Comparison of ENCODE assay signal across 15 cellular contexts in the genomic region with DNA sequence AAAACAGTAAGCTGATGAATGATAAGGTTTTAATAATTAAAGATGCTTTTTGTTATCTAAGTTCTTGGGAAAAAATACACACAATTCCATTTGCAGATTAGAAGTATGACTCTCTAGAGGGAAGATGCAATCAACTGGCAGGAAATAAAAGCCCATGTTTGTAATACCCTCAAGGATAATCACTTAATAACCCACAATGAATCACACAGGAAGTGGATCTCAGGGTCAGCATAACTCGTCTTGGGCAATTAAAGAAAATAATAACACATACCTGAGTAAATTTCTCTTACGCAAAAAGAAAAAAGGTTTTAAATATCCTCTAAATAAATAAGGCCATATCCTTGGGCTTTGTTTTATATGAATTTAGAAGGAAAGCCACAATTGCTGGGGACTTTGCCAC. TPM values are rescaled to one million over a fixed set of nuclear protein-coding genes. Genes with fewer than 3 reads are reported as not detected.
DNase-seq lines count a peak whose midpoint lies in the region; ATAC-seq and TF ChIP-seq lines count a peak whose summit lies in the region.
"Had no signal": no experiment of that assay in that cellular context is flagged by ENCODE, and none has a peak within 500 bp of the region (broad histone marks: within the 10 kb centered on the region; RNA-seq: fewer than 3 reads in every experiment).

No MANE protein-coding gene starts in this region.

- H3K79me2 ChIP-seq in ACC112 (ENCODE audit: control insufficient read depth, insufficient read depth, low read length, unreplicated experiment) (no peaks in the 10 kb centered on the region), fibroblast of lung (ENCODE audit: control insufficient read depth, insufficient read depth, low read length) (no peaks in the 10 kb centered on the region)

- H3K27me3 Mint-ChIP-seq in endothelial cell (ENCODE audit: unreplicated experiment), result no peaks in the 10 kb centered on the region

- H4K20me1 ChIP-seq in fibroblast of lung (ENCODE audit: control insufficient read depth, extremely low read depth, insufficient read depth, low read length), result no peaks in the 10 kb centered on the region

- H3K27me3 ChIP-seq in ACC112 (ENCODE audit: insufficient read depth, low read length), result no peaks in the 10 kb centered on the region
- H3K27me3 ChIP-seq in RWPE2 (ENCODE audit: insufficient read depth, poor library complexity, severe bottlenecking), result no peaks in the 10 kb centered on the region
- H3K27me3 ChIP-seq in fibroblast of lung (ENCODE audit: control insufficient read depth, insufficient read depth, low read length), result no peaks in the 10 kb centered on the region

- no peaks in the 10 kb centered on the region for H3K4me1 Mint-ChIP-seq in endothelial cell (ENCODE audit: unreplicated experiment)
- H3K4me1 Mint-ChIP-seq: activated CD4-positive, alpha-beta T cell treated with anti-CD3 and anti-CD28 coated beads, Interleukin-2, amount 10 ng/mL, durations not matched to agents 24 days and 14 days; naive thymus-derived CD4-positive, alpha-beta T cell had no signal

- ATAC-seq in RWPE2 (ENCODE audit: low read depth) (peak; percentile 98), GM18520 (IDR thresholded peaks at IDR 0.05; ENCODE audit: unreplicated experiment) (no peak)
- ATAC-seq: naive thymus-derived CD4-positive, alpha-beta T cell had no signal

- DNase-seq in HCEC 1CT (peak; percentile 91), RWPE2 (ENCODE audit: low spot score) (no peak), fibroblast of lung (ENCODE audit: low read depth in 2 of 2) (peak; percentile 70 to 88), endothelial cell (ENCODE audit: low spot score) (no peak), NAMALWA (ENCODE audit: low spot score) (no peak), Ammon's horn (ENCODE audit: low spot score) (no peak)
- DNase-seq: activated CD4-positive, alpha-beta T cell treated with anti-CD3 and anti-CD28 coated beads, Interleukin-2, amount 10 ng/mL, durations not matched to agents 24 days and 14 days; activated naive CD4-positive, alpha-beta T cell; effector CD4-positive, alpha-beta T cell; naive thymus-derived CD4-positive, alpha-beta T cell; NCI-H2029; SHP77 treated with DMSO at 0.1 percent for 48 hours; stimulated activated CD4-positive, alpha-beta T cell treated with anti-CD3 and anti-CD28 coated beads, Interleukin-12 subunit alpha, Interleukin-12 subunit beta, amount 100 ng/mL, for 4 hours had no signal

- H2AFZ ChIP-seq in ACC112 (ENCODE audit: low read length, unreplicated experiment) (no peak overlapping the region), fibroblast of lung (ENCODE audit: low read length) (no peak overlapping the region)

- H3K4me1 ChIP-seq in ACC112 (ENCODE audit: control insufficient read depth, insufficient read depth, low read length, unreplicated experiment), result peaks cover 42% of the 10 kb centered on the region
- H3K4me1 ChIP-seq in RWPE2 (ENCODE audit: insufficient read depth, poor library complexity, severe bottlenecking), result peaks cover 27% of the 10 kb centered on the region
- H3K4me1 ChIP-seq in fibroblast of lung (ENCODE audit: control insufficient read depth, extremely low read depth, insufficient read depth, low read length), result peaks cover 15% of the 10 kb centered on the region

- H3K36me3 Mint-ChIP-seq in endothelial cell (ENCODE audit: low read depth, unreplicated experiment), result peaks cover 11% of the 10 kb centered on the region
- H3K36me3 Mint-ChIP-seq: naive thymus-derived CD4-positive, alpha-beta T cell had no signal

- no peaks in the 10 kb centered on the region for H3K9me3 Mint-ChIP-seq in endothelial cell (ENCODE audit: unreplicated experiment)
- H3K9me3 Mint-ChIP-seq: activated CD4-positive, alpha-beta T cell treated with anti-CD3 and anti-CD28 coated beads, Interleukin-2, amount 10 ng/mL, durations not matched to agents 24 days and 14 days; naive thymus-derived CD4-positive, alpha-beta T cell had no signal

- no peak overlapping the region for H3K27ac Mint-ChIP-seq in endothelial cell (ENCODE audit: unreplicated experiment)
- H3K27ac Mint-ChIP-seq: activated CD4-positive, alpha-beta T cell treated with anti-CD3 and anti-CD28 coated beads, Interleukin-2, amount 10 ng/mL, durations not matched to agents 24 days and 14 days; naive thymus-derived CD4-positive, alpha-beta T cell had no signal

- H3K4me3 ChIP-seq in ACC112 (ENCODE audit: low read depth, low read length) (no peak overlapping the region), RWPE2 (ENCODE audit: severe bottlenecking) (no peak overlapping the region), fibroblast of lung (replicated peaks in 1 of 4; ENCODE audit: control extremely low read depth in 1 of 4, insufficient read depth in 1 of 4, low read depth in 3 of 4, low read length in 4 of 4) (no peak overlapping the region)

- no peak overlapping the region for H3K9ac ChIP-seq in fibroblast of lung (ENCODE audit: insufficient read depth, low read length)

- H3K9me3 ChIP-seq in RWPE2 (ENCODE audit: severe bottlenecking), result no peaks in the 10 kb centered on the region
- H3K9me3 ChIP-seq in fibroblast of lung (ENCODE audit: control insufficient read depth, insufficient read depth, low read depth, low read length), result no peaks in the 10 kb centered on the region

- H3K36me3 ChIP-seq in ACC112 (ENCODE audit: insufficient read depth, low read length) (no peaks in the 10 kb centered on the region), RWPE2 (ENCODE audit: low read depth) (no peaks in the 10 kb centered on the region), fibroblast of lung (ENCODE audit: control insufficient read depth, insufficient read depth, low read length) (no peaks in the 10 kb centered on the region)

- no peak overlapping the region for H3K4me3 Mint-ChIP-seq in endothelial cell (ENCODE audit: unreplicated experiment)
- H3K4me3 Mint-ChIP-seq: activated CD4-positive, alpha-beta T cell treated with anti-CD3 and anti-CD28 coated beads, Interleukin-2, amount 10 ng/mL, durations not matched to agents 24 days and 14 days; naive thymus-derived CD4-positive, alpha-beta T cell had no signal

- TF ChIP-seq CTCF in RWPE2 (IDR thresholded peaks at IDR 0.05; ENCODE audit: poor library complexity, severe bottlenecking) (no peak), fibroblast of lung (conservative IDR thresholded peaks at IDR 0.05 in 1 of 2, IDR thresholded peaks at IDR 0.05 in 1 of 2; ENCODE audit: low read depth in 1 of 2, low read length in 2 of 2) (no peak), endothelial cell (IDR thresholded peaks at IDR 0.05; ENCODE audit: unreplicated experiment) (no peak)

- peak overlapping the region; percentile 53 for H3K27ac ChIP-seq in ACC112 (ENCODE audit: low read depth, low read length)
- H3K27ac ChIP-seq in RWPE2 (ENCODE audit: poor library complexity, severe bottlenecking), result peak overlapping the region; percentile 54
- H3K27ac ChIP-seq in fibroblast of lung (ENCODE audit: insufficient read depth, low read length), result no peak overlapping the region

- peak overlapping the region; percentile 46 for H3K4me2 ChIP-seq in fibroblast of lung (ENCODE audit: extremely low read depth, insufficient read depth, low read length)

RNA-seq across cellular contexts. Expression of gene EID1, which starts 9.4 kb away (rescaled TPM):
- total RNA-seq in fibroblast of lung (160 and 184 TPM in 2 replicates), endothelial cell (ENCODE audit: unreplicated experiment) (126 TPM)
- 287 and 331 TPM in 2 replicates for polyA plus RNA-seq in fibroblast of lung
- polyA plus RNA-seq in fibroblast of lung (2012), result 223 and 225 TPM in 2 replicates
- 22.4 and 25.6 TPM in 2 replicates for polyA minus RNA-seq in fibroblast of lung (ENCODE audit: low replicate concordance)

RNA-seq across cellular contexts. Expression of gene CEP152, which starts 57.7 kb away (rescaled TPM):
- 7.8 and 8.5 TPM in 2 replicates for total RNA-seq in fibroblast of lung
- 0.72 and 1.4 TPM in 2 replicates for polyA plus RNA-seq in fibroblast of lung
- 2.0 and 3.6 TPM in 2 replicates for polyA plus RNA-seq in fibroblast of lung (2012)
- 1.1 TPM in 2 replicates for polyA minus RNA-seq in fibroblast of lung (ENCODE audit: low replicate concordance)
- 4.7 TPM for total RNA-seq in endothelial cell (ENCODE audit: unreplicated experiment)

Comparison
In these comparisons a context has a peak if more than half of its experiments do, and no peak if none do; other contexts are left out.
1. DNase-seq: peak in HCEC 1CT (single experiment) and fibroblast of lung (2 of 2); none in RWPE2 (single experiment), endothelial cell (single experiment), NAMALWA (single experiment) and Ammon's horn (single experiment).